Comparison of ENCODE assay signal across 15 cellular contexts in genomic region chrX:10926404-10926803, GRCh38.
DNase-seq lines count a peak whose midpoint lies in the region; ATAC-seq and TF ChIP-seq lines count a peak whose summit lies in the region.
"Had no signal": no experiment of that assay in that cellular context is flagged by ENCODE, and none has a peak within 500 bp of the region (broad histone marks: within the 10 kb centered on the region; RNA-seq: fewer than 3 reads in every experiment).

No MANE protein-coding gene starts in this region.

- peak overlapping the region; percentile 12 for H3K9ac ChIP-seq in skeletal muscle satellite cell (ENCODE audit: low read depth, low read length)
- H3K9ac ChIP-seq: BLaER1 had no signal

- peaks cover 44% of the 10 kb centered on the region for H3K4me1 ChIP-seq in skeletal muscle satellite cell (ENCODE audit: control insufficient read depth, insufficient read depth, low read length)
- H3K4me1 ChIP-seq: BLaER1, HAP-1 had no signal

- H3K9me3 ChIP-seq in skeletal muscle satellite cell (replicated peaks; ENCODE audit: low read length): no peaks in the 10 kb centered on the region
- H3K9me3 ChIP-seq: Caco-2, HAP-1 had no signal

- H3K27me3 ChIP-seq in skeletal muscle satellite cell (ENCODE audit: control insufficient read depth, insufficient read depth, low read length): no peaks in the 10 kb centered on the region

- no peak for ATAC-seq in GM19397 (IDR thresholded peaks at IDR 0.05; ENCODE audit: unreplicated experiment)
- no peak for ATAC-seq in HG03135 (IDR thresholded peaks at IDR 0.05; ENCODE audit: unreplicated experiment)

- H3K36me3 ChIP-seq in skeletal muscle satellite cell (ENCODE audit: insufficient read depth, low read length): no peaks in the 10 kb centered on the region
- H3K36me3 ChIP-seq: BLaER1, HAP-1 had no signal

- no peak overlapping the region for H3K4me3 ChIP-seq in choroid plexus epithelial cell (ENCODE audit: low read depth, low read length)
- H3K4me3 ChIP-seq in skeletal muscle satellite cell (ENCODE audit: low read length): no peak overlapping the region
- H3K4me3 ChIP-seq: BLaER1, HAP-1 had no signal

- DNase-seq in HCEC 1CT: peak; percentile 20
- DNase-seq in choroid plexus epithelial cell (ENCODE audit: low read depth): peak; percentile 27
- peak; percentile 42 for DNase-seq in kidney tubule cell (ENCODE audit: low spot score)
- DNase-seq in amygdala (lab: John Stamatoyannopoulos, UW): no peak
- DNase-seq: Caco-2; CD8-positive, alpha-beta memory T cell; DMS53; GF-D8; HFFc6; KBM-7 had no signal

- TF ChIP-seq CTCF in choroid plexus epithelial cell (conservative IDR thresholded peaks at IDR 0.05; ENCODE audit: low read depth, low read length): no peak

- H3K4me2 ChIP-seq in skeletal muscle satellite cell (ENCODE audit: low read length): no peak overlapping the region
- H3K4me2 ChIP-seq: BLaER1 had no signal

Comparison
In these comparisons a context has a peak if more than half of its experiments do, and no peak if none do; other contexts are left out.
1. DNase-seq: peak in HCEC 1CT (single experiment), choroid plexus epithelial cell (single experiment) and kidney tubule cell (single experiment); none in amygdala (0 of 56).